ENCODE assay signal across 1 cellular context in the genomic region with DNA sequence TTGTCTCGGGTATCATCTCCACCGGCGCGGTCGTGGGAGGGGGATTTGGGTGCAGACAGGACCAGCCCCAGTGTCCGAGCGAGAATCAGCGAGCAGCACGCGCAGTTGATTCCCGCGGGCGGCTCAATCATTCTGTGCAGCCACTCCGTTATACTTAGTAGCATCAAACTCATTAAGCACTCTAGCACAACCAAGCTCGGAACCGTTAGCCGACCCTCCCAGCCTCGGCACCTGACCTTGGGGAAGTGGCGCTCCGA.
A peak's percentile ranks its signal among the peaks of the same experiment; 100 is the strongest.
TF ChIP-seq lines count a peak whose summit lies in the region.

No MANE protein-coding gene starts in this region.

TF ChIP-seq in HepG2, 621 proteins besides CTCF, POLR2A, EP300 and RAD21 (continued from another document and continues in another):
- no peak for TF ChIP-seq EZH2 (conservative IDR thresholded peaks at IDR 0.05; ENCODE audit: low read depth, low read length)
- 0 out of 2 replicates have a peak, but pooled peaks have one; percentile 76 for TF ChIP-seq ZNF136 (CRISPR knock-in tag; IDR thresholded peaks at IDR 0.05; ENCODE audit: low read depth)
- TF ChIP-seq ZNF230 (CRISPR knock-in tag; IDR thresholded peaks at IDR 0.05), result peak; percentile 69; the same call in 1 of the 2 replicates
- no peak for TF ChIP-seq MED8 (CRISPR knock-in tag; IDR thresholded peaks at IDR 0.05; ENCODE audit: insufficient replicate concordance)
- TF ChIP-seq, protein P1, sequence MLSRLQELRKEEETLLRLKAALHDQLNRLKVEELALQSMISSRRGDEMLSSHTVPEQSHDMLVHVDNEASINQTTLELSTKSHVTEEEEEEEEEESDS (CRISPR knock-in tag; IDR thresholded peaks at IDR 0.05; ENCODE audit: borderline replicate concordance), result no peak
- no peak for TF ChIP-seq KAT7 (CRISPR knock-in tag; IDR thresholded peaks at IDR 0.05; ENCODE audit: borderline replicate concordance)
- no peak for TF ChIP-seq ZNF343 (CRISPR knock-in tag; IDR thresholded peaks at IDR 0.05)
- TF ChIP-seq RBM39 (IDR thresholded peaks at IDR 0.05; ENCODE audit: low read depth, low read length, poor library complexity, severe bottlenecking), result no peak
- no peak for TF ChIP-seq ZNF225 (CRISPR knock-in tag; IDR thresholded peaks at IDR 0.05)
- TF ChIP-seq, protein P2, sequence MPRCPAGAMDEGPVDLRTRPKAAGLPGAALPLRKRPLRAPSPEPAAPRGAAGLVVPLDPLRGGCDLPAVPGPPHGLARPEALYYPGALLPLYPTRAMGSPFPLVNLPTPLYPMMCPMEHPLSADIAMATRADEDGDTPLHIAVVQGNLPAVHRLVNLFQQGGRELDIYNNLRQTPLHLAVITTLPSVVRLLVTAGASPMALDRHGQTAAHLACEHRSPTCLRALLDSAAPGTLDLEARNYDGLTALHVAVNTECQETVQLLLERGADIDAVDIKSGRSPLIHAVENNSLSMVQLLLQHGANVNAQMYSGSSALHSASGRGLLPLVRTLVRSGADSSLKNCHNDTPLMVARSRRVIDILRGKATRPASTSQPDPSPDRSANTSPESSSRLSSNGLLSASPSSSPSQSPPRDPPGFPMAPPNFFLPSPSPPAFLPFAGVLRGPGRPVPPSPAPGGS (CRISPR knock-in tag; IDR thresholded peaks at IDR 0.05), result 0 out of 2 replicates have a peak, but pooled peaks have one; percentile 23
- TF ChIP-seq ZEB1 (IDR thresholded peaks at IDR 0.05; ENCODE audit: insufficient replicate concordance, low read depth), result no peak
- TF ChIP-seq TEAD3 (CRISPR knock-in tag; optimal IDR thresholded peaks at IDR 0.05; ENCODE audit: borderline replicate concordance), result peak; percentile 23
- no peak for TF ChIP-seq TMF1 (CRISPR knock-in tag; IDR thresholded peaks at IDR 0.05; ENCODE audit: low read depth)
- TF ChIP-seq ZNF337 (CRISPR knock-in tag; IDR thresholded peaks at IDR 0.05; ENCODE audit: borderline replicate concordance, low read depth), result 0 out of 2 replicates have a peak, but pooled peaks have one; percentile 72
- TF ChIP-seq ZC3H4 (CRISPR knock-in tag; IDR thresholded peaks at IDR 0.05; ENCODE audit: borderline replicate concordance), result peak; percentile 44; the same call in 1 of the 2 replicates
- TF ChIP-seq ZSCAN9 (CRISPR knock-in tag; IDR thresholded peaks at IDR 0.05; ENCODE audit: borderline replicate concordance), result no peak
- no peak for TF ChIP-seq NR1H2 (CRISPR knock-in tag; IDR thresholded peaks at IDR 0.05; ENCODE audit: borderline replicate concordance, low read depth)
- TF ChIP-seq ZSCAN12 (CRISPR knock-in tag; IDR thresholded peaks at IDR 0.05), result no peak
- TF ChIP-seq TAF15 (IDR thresholded peaks at IDR 0.05; ENCODE audit: low read depth, low read length, poor library complexity, severe bottlenecking), result no peak
- TF ChIP-seq NR2F1 (CRISPR knock-in tag; IDR thresholded peaks at IDR 0.05), result no peak
- TF ChIP-seq SNAPC2 (CRISPR knock-in tag; IDR thresholded peaks at IDR 0.05), result no peak
- TF ChIP-seq IRF2 (CRISPR knock-in tag; IDR thresholded peaks at IDR 0.05), result no peak
- no peak for TF ChIP-seq ZSCAN20 (CRISPR knock-in tag; IDR thresholded peaks at IDR 0.05; ENCODE audit: borderline replicate concordance)
- no peak for TF ChIP-seq ZFP36L2 (CRISPR knock-in tag; IDR thresholded peaks at IDR 0.05)
- TF ChIP-seq, protein P3, sequence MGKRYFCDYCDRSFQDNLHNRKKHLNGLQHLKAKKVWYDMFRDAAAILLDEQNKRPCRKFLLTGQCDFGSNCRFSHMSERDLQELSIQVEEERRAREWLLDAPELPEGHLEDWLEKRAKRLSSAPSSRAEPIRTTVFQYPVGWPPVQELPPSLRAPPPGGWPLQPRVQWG (CRISPR knock-in tag; IDR thresholded peaks at IDR 0.05; ENCODE audit: borderline replicate concordance, low read depth), result no peak
- no peak for TF ChIP-seq SIN3A (IDR thresholded peaks at IDR 0.05; ENCODE audit: borderline replicate concordance, low read depth, low read length)
- no peak for TF ChIP-seq PPARG (CRISPR knock-in tag; conservative IDR thresholded peaks at IDR 0.05)
- TF ChIP-seq ONECUT2 (CRISPR knock-in tag; IDR thresholded peaks at IDR 0.05), result no peak
- no peak for TF ChIP-seq HMG20B (CRISPR knock-in tag; conservative IDR thresholded peaks at IDR 0.05)
- TF ChIP-seq RFX1 (IDR thresholded peaks at IDR 0.05), result no peak
- no peak for TF ChIP-seq ZNF143 (CRISPR knock-in tag; IDR thresholded peaks at IDR 0.05)
- TF ChIP-seq ZNF3 (CRISPR knock-in tag; IDR thresholded peaks at IDR 0.05), result no peak
- no peak for TF ChIP-seq NR3C1 (CRISPR knock-in tag; IDR thresholded peaks at IDR 0.05)
- TF ChIP-seq, protein P4, sequence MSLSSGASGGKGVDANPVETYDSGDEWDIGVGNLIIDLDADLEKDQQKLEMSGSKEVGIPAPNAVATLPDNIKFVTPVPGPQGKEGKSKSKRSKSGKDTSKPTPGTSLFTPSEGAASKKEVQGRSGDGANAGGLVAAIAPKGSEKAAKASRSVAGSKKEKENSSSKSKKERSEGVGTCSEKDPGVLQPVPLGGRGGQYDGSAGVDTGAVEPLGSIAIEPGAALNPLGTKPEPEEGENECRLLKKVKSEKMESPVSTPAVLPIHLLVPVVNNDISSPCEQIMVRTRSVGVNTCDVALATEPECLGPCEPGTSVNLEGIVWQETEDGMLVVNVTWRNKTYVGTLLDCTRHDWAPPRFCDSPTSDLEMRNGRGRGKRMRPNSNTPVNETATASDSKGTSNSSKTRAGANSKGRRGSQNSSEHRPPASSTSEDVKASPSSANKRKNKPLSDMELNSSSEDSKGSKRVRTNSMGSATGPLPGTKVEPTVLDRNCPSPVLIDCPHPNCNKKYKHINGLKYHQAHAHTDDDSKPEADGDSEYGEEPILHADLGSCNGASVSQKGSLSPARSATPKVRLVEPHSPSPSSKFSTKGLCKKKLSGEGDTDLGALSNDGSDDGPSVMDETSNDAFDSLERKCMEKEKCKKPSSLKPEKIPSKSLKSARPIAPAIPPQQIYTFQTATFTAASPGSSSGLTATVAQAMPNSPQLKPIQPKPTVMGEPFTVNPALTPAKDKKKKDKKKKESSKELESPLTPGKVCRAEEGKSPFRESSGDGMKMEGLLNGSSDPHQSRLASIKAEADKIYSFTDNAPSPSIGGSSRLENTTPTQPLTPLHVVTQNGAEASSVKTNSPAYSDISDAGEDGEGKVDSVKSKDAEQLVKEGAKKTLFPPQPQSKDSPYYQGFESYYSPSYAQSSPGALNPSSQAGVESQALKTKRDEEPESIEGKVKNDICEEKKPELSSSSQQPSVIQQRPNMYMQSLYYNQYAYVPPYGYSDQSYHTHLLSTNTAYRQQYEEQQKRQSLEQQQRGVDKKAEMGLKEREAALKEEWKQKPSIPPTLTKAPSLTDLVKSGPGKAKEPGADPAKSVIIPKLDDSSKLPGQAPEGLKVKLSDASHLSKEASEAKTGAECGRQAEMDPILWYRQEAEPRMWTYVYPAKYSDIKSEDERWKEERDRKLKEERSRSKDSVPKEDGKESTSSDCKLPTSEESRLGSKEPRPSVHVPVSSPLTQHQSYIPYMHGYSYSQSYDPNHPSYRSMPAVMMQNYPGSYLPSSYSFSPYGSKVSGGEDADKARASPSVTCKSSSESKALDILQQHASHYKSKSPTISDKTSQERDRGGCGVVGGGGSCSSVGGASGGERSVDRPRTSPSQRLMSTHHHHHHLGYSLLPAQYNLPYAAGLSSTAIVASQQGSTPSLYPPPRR (CRISPR knock-in tag; IDR thresholded peaks at IDR 0.05; ENCODE audit: borderline replicate concordance), result no peak
- TF ChIP-seq, protein P5, sequence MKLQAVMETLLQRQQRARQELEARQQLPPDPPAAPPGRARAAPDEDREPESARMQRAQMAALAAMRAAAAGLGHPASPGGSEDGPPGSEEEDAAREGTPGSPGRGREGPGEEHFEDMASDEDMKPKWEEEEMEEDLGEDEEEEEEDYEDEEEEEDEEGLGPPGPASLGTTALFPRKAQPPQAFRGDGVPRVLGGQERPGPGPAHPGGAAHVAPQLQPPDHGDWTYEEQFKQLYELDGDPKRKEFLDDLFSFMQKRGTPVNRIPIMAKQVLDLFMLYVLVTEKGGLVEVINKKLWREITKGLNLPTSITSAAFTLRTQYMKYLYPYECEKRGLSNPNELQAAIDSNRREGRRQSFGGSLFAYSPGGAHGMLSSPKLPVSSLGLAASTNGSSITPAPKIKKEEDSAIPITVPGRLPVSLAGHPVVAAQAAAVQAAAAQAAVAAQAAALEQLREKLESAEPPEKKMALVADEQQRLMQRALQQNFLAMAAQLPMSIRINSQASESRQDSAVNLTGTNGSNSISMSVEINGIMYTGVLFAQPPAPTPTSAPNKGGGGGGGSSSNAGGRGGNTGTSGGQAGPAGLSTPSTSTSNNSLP (IDR thresholded peaks at IDR 0.05; ENCODE audit: low read depth, low read length), result no peak
- TF ChIP-seq ZNF773 (CRISPR knock-in tag; IDR thresholded peaks at IDR 0.05; ENCODE audit: borderline replicate concordance), result no peak
- TF ChIP-seq ZNF850 (CRISPR knock-in tag; conservative IDR thresholded peaks at IDR 0.05), result 0 out of 2 replicates have a peak, but pooled peaks have one; percentile 61
- TF ChIP-seq, protein P6, sequence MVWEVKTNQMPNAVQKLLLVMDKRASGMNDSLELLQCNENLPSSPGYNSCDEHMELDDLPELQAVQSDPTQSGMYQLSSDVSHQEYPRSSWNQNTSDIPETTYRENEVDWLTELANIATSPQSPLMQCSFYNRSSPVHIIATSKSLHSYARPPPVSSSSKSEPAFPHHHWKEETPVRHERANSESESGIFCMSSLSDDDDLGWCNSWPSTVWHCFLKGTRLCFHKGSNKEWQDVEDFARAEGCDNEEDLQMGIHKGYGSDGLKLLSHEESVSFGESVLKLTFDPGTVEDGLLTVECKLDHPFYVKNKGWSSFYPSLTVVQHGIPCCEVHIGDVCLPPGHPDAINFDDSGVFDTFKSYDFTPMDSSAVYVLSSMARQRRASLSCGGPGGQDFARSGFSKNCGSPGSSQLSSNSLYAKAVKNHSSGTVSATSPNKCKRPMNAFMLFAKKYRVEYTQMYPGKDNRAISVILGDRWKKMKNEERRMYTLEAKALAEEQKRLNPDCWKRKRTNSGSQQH (CRISPR knock-in tag; IDR thresholded peaks at IDR 0.05; ENCODE audit: low read depth), result no peak
- TF ChIP-seq, protein P7, sequence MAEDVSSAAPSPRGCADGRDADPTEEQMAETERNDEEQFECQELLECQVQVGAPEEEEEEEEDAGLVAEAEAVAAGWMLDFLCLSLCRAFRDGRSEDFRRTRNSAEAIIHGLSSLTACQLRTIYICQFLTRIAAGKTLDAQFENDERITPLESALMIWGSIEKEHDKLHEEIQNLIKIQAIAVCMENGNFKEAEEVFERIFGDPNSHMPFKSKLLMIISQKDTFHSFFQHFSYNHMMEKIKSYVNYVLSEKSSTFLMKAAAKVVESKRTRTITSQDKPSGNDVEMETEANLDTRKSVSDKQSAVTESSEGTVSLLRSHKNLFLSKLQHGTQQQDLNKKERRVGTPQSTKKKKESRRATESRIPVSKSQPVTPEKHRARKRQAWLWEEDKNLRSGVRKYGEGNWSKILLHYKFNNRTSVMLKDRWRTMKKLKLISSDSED (CRISPR knock-in tag; IDR thresholded peaks at IDR 0.05), result no peak
- no peak for TF ChIP-seq ZBTB1 (CRISPR knock-in tag; IDR thresholded peaks at IDR 0.05; ENCODE audit: borderline replicate concordance)
- no peak for TF ChIP-seq NCOA5 (CRISPR knock-in tag; IDR thresholded peaks at IDR 0.05)
- TF ChIP-seq NONO (IDR thresholded peaks at IDR 0.05), result no peak
- no peak for TF ChIP-seq NONO (CRISPR knock-in tag; conservative IDR thresholded peaks at IDR 0.05)
- no peak for TF ChIP-seq STAT5B (CRISPR knock-in tag; IDR thresholded peaks at IDR 0.05)
- TF ChIP-seq TOE1 (CRISPR knock-in tag; IDR thresholded peaks at IDR 0.05), result no peak
- no peak for TF ChIP-seq THYN1 (CRISPR knock-in tag; IDR thresholded peaks at IDR 0.05; ENCODE audit: borderline replicate concordance, low read depth)
- TF ChIP-seq, protein P8, sequence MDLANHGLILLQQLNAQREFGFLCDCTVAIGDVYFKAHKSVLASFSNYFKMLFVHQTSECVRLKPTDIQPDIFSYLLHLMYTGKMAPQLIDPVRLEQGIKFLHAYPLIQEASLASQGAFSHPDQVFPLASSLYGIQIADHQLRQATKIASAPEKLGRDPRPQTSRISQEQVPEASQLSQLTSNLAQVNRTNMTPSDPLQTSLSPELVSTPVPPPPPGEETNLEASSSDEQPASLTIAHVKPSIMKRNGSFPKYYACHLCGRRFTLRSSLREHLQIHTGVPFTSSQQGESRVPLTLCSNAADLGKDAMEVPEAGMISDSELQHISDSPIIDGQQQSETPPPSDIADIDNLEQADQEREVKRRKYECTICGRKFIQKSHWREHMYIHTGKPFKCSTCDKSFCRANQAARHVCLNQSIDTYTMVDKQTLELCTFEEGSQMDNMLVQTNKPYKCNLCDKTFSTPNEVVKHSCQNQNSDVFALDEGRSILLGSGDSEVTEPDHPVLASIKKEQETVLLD (CRISPR knock-in tag; IDR thresholded peaks at IDR 0.05; ENCODE audit: low read depth), result no peak
- TF ChIP-seq TAF1 (CRISPR knock-in tag; IDR thresholded peaks at IDR 0.05), result no peak
- TF ChIP-seq FOXO1 (CRISPR knock-in tag; IDR thresholded peaks at IDR 0.05), result no peak
- TF ChIP-seq MIER3 (CRISPR knock-in tag; IDR thresholded peaks at IDR 0.05; ENCODE audit: borderline replicate concordance), result no peak
- 0 out of 2 replicates have a peak, but pooled peaks have one; percentile 20 for TF ChIP-seq SNAI1 (CRISPR knock-in tag; IDR thresholded peaks at IDR 0.05; ENCODE audit: borderline replicate concordance)
- no peak for TF ChIP-seq ZNF329 (CRISPR knock-in tag; IDR thresholded peaks at IDR 0.05; ENCODE audit: low read depth)
- TF ChIP-seq, protein P9, sequence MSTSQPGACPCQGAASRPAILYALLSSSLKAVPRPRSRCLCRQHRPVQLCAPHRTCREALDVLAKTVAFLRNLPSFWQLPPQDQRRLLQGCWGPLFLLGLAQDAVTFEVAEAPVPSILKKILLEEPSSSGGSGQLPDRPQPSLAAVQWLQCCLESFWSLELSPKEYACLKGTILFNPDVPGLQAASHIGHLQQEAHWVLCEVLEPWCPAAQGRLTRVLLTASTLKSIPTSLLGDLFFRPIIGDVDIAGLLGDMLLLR (CRISPR knock-in tag; IDR thresholded peaks at IDR 0.05), result no peak
- TF ChIP-seq NRL (CRISPR knock-in tag; IDR thresholded peaks at IDR 0.05; ENCODE audit: borderline replicate concordance), result no peak
- TF ChIP-seq, protein P10, sequence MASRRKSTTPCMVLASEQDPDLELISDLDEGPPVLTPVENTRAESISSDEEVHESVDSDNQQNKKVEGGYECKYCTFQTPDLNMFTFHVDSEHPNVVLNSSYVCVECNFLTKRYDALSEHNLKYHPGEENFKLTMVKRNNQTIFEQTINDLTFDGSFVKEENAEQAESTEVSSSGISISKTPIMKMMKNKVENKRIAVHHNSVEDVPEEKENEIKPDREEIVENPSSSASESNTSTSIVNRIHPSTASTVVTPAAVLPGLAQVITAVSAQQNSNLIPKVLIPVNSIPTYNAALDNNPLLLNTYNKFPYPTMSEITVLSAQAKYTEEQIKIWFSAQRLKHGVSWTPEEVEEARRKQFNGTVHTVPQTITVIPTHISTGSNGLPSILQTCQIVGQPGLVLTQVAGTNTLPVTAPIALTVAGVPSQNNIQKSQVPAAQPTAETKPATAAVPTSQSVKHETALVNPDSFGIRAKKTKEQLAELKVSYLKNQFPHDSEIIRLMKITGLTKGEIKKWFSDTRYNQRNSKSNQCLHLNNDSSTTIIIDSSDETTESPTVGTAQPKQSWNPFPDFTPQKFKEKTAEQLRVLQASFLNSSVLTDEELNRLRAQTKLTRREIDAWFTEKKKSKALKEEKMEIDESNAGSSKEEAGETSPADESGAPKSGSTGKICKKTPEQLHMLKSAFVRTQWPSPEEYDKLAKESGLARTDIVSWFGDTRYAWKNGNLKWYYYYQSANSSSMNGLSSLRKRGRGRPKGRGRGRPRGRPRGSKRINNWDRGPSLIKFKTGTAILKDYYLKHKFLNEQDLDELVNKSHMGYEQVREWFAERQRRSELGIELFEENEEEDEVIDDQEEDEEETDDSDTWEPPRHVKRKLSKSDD (CRISPR knock-in tag; IDR thresholded peaks at IDR 0.05; ENCODE audit: low read depth), result no peak
- no peak for TF ChIP-seq DNMT3B (CRISPR knock-in tag; conservative IDR thresholded peaks at IDR 0.05)
